Comparison of ENCODE assay signal across 16 cellular contexts in genomic region chr21:39053126-39053525, GRCh38.
DNase-seq lines count a peak whose midpoint lies in the region; ATAC-seq and TF ChIP-seq lines count a peak whose summit lies in the region.
"Had no signal": no experiment of that assay in that cellular context is flagged by ENCODE, and none has a peak within 500 bp of the region (broad histone marks: within the 10 kb centered on the region; RNA-seq: fewer than 3 reads in every experiment).

No MANE protein-coding gene starts in this region.

- H3K36me3 Mint-ChIP-seq in nephron progenitor cell (ENCODE audit: low read depth) (no peaks in the 10 kb centered on the region), type B pancreatic cell (no peaks in the 10 kb centered on the region)
- H3K36me3 Mint-ChIP-seq: CD14-positive monocyte; CD4-positive, alpha-beta memory T cell had no signal

- peak overlapping the region; percentile 9 for H3K27ac Mint-ChIP-seq in nephron progenitor cell
- no peak overlapping the region for H3K27ac Mint-ChIP-seq in type B pancreatic cell
- H3K27ac Mint-ChIP-seq: CD4-positive, alpha-beta memory T cell; GM23338 had no signal

- H3K27me3 Mint-ChIP-seq in nephron progenitor cell (ENCODE audit: low read depth, poor library complexity) (peaks cover 11% of the 10 kb centered on the region), type B pancreatic cell (peaks cover 8% of the 10 kb centered on the region)

- no peak for DNase-seq in left ventricle myocardium inferior
- no peak for DNase-seq in Right ventricle myocardium superior
- DNase-seq in nephron progenitor cell = no peak
- DNase-seq in type B pancreatic cell (ENCODE audit: extremely low spot score, unreplicated experiment) = peak; percentile 40
- DNase-seq in coronary artery (ENCODE audit: low spot score) = no peak
- no peak for DNase-seq in KBM-7
- DNase-seq: 8988T; CD4-positive, alpha-beta memory T cell; DMS153; DMS79; GDM1; HCEC 1CT had no signal

- no peaks in the 10 kb centered on the region for H3K9me3 ChIP-seq in left ventricle myocardium inferior (replicated peaks)
- H3K9me3 ChIP-seq: BLaER1 had no signal

- TF ChIP-seq CTCF in left ventricle myocardium inferior (IDR thresholded peaks at IDR 0.05; ENCODE audit: borderline replicate concordance) = no peak
- no peak for TF ChIP-seq CTCF in nephron progenitor cell (IDR thresholded peaks at IDR 0.05)
- TF ChIP-seq CTCF in type B pancreatic cell (conservative IDR thresholded peaks at IDR 0.05) = no peak
- no peak for TF ChIP-seq CTCF in coronary artery (IDR thresholded peaks at IDR 0.05)

- H3K27me3 ChIP-seq in left ventricle myocardium inferior (ENCODE audit: low read depth) = no peaks in the 10 kb centered on the region
- H3K27me3 ChIP-seq: BLaER1 had no signal

- peaks cover 13% of the 10 kb centered on the region for H3K4me1 Mint-ChIP-seq in nephron progenitor cell
- H3K4me1 Mint-ChIP-seq in type B pancreatic cell (ENCODE audit: unreplicated experiment) = peaks cover 10% of the 10 kb centered on the region
- H3K4me1 Mint-ChIP-seq: CD4-positive, alpha-beta memory T cell had no signal

- no peak overlapping the region for H3K4me3 ChIP-seq in left ventricle myocardium inferior
- H3K4me3 ChIP-seq in coronary artery = no peak overlapping the region
- H3K4me3 ChIP-seq: BLaER1, GM23338 had no signal

- H3K4me1 ChIP-seq in left ventricle myocardium inferior = peaks cover 60% of the 10 kb centered on the region

- in situ Hi-C loops in KBM-7 (cut with MboI; ENCODE audit: low pct_unique_long_range_greater_than_20kb, low sequenced_read_pairs) = no loop called here

- ATAC-seq in Right ventricle myocardium superior (ENCODE audit: poor library complexity) (no peak), HG03432 (IDR thresholded peaks at IDR 0.05; ENCODE audit: unreplicated experiment) (no peak)
- ATAC-seq: GM23338 had no signal

- intact Hi-C loops in left ventricle myocardium inferior (cut with micrococcal nuclease) = no loop called here
- intact Hi-C loops in Right ventricle myocardium superior (cut with DNase I) = no loop called here

- H3K27ac ChIP-seq in left ventricle myocardium inferior (replicated peaks) = peak overlapping the region; percentile 82
- peak overlapping the region in 1 of 2 donors; percentile 67 for H3K27ac ChIP-seq in coronary artery
- H3K27ac ChIP-seq: BLaER1 had no signal

- H3K36me3 ChIP-seq in left ventricle myocardium inferior = no peaks in the 10 kb centered on the region
- H3K36me3 ChIP-seq: BLaER1 had no signal

- no peak overlapping the region for H3K4me3 Mint-ChIP-seq in nephron progenitor cell
- H3K4me3 Mint-ChIP-seq in type B pancreatic cell = no peak overlapping the region
- H3K4me3 Mint-ChIP-seq: CD14-positive monocyte; CD4-positive, alpha-beta memory T cell; GM23338 had no signal

- no peaks in the 10 kb centered on the region for H3K9me3 Mint-ChIP-seq in nephron progenitor cell
- H3K9me3 Mint-ChIP-seq in type B pancreatic cell = no peaks in the 10 kb centered on the region
- H3K9me3 Mint-ChIP-seq: CD14-positive monocyte; CD4-positive, alpha-beta memory T cell; GM23338 had no signal
